In the genomic region with DNA sequence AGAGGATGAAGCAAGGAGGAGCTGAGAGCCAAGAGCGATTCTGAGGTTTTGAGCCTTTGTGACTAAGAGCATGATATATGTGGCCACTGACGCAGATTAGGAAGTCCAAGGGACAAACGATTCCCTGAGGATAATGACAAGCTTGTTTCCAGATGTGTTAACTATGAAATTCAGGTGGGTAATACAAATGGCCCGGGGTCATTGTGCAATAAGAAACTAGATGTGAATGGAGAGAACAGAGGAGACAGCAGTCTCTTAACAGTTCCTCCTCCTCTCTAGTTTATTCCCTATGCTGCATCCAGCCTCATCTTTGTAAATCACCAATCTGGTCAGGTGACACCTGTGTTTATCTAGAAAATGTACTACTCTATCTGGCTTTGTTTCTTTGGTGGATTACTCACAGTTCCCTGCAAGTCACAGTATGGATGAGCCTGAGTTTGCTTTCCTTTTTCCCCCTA, we compare ENCODE assay signal across 1 cellular context.
TF ChIP-seq lines count a peak whose summit lies in the region.

No MANE protein-coding gene starts in this region.

TF ChIP-seq in WTC11, 78 proteins besides CTCF, POLR2A, EP300 and RAD21 (continued from another document):
- TF ChIP-seq SMAD4 (CRISPR knock-in tag; IDR thresholded peaks at IDR 0.05) (no peak), ZNF263 (CRISPR knock-in tag; IDR thresholded peaks at IDR 0.05; ENCODE audit: low read depth) (no peak)
- TF ChIP-seq, protein P1, sequence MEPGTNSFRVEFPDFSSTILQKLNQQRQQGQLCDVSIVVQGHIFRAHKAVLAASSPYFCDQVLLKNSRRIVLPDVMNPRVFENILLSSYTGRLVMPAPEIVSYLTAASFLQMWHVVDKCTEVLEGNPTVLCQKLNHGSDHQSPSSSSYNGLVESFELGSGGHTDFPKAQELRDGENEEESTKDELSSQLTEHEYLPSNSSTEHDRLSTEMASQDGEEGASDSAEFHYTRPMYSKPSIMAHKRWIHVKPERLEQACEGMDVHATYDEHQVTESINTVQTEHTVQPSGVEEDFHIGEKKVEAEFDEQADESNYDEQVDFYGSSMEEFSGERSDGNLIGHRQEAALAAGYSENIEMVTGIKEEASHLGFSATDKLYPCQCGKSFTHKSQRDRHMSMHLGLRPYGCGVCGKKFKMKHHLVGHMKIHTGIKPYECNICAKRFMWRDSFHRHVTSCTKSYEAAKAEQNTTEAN (CRISPR knock-in tag; IDR thresholded peaks at IDR 0.05): no peak
